9 cellular contexts compared by ENCODE assay signal in the genomic region with DNA sequence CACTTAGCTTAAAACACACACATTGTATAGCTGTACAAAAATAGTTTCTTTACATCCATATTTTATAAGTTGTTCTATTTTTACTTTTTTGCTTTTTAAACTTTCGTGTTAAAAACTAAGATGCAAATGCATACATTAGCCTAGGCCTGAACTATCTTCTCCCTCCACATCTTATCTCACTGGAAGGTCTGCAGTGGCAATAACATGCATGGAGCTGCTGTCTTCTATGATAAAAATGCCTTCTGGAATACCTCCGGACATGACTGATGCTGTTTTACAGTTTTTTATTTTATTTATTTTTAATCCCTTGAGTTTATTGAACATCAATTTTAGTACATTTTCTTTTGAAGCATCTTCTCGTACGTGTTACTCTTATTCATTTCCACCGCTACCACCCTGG.
"Had no signal": no experiment of that assay in that cellular context is flagged by ENCODE, and none has a peak within 500 bp of the region (broad histone marks: within the 10 kb centered on the region; RNA-seq: fewer than 3 reads in every experiment).

No MANE protein-coding gene starts in this region.

- H3K36me3 ChIP-seq: HAP-1 had no signal

- ATAC-seq: HCT116 had no signal

- H3K4me1 ChIP-seq: HAP-1 had no signal

- FAIRE-seq: HTR-8/SVneo had no signal

- H3K27ac ChIP-seq: GM23248 had no signal

- DNase-seq: GM23248, GOT3, H7, HFFc6, IMR-90, KBM-7 had no signal

- H3K9me3 ChIP-seq: HAP-1 had no signal

- H3K4me3 ChIP-seq: GM23248, HAP-1 had no signal
